In genomic region chr2:464562-465309, GRCh38 we compare ENCODE assay signal across 20 cellular contexts.
DNase-seq lines count a peak whose midpoint lies in the region; ATAC-seq and TF ChIP-seq lines count a peak whose summit lies in the region.
"Had no signal": no experiment of that assay in that cellular context is flagged by ENCODE, and none has a peak within 500 bp of the region (broad histone marks: within the 10 kb centered on the region; RNA-seq: fewer than 3 reads in every experiment).

No MANE protein-coding gene starts in this region.

- H3K27me3 Mint-ChIP-seq in stimulated activated memory B cell treated with anti-CD40 and anti-IgM and Interleukin-4, amounts not matched to agents 10 μg/mL and 1 μg/mL and 100 μg/mL, for 72 hours, result peaks cover 35% of the 10 kb centered on the region

- TF ChIP-seq CTCF in coronary artery (IDR thresholded peaks at IDR 0.05), result no peak

- H3K27ac ChIP-seq in coronary artery, result no peak overlapping the region
- H3K27ac ChIP-seq: epithelial cell of prostate, thyroid gland had no signal

- peak overlapping the region; percentile 33 for H3K4me3 Mint-ChIP-seq in stimulated activated memory B cell treated with anti-CD40 and anti-IgM and Interleukin-4, amounts not matched to agents 10 μg/mL and 1 μg/mL and 100 μg/mL, for 72 hours
- H3K4me3 Mint-ChIP-seq: activated CD4-positive, alpha-beta T cell treated with anti-CD3 and anti-CD28 coated beads, Interleukin-2, amount 10 ng/mL, durations not matched to agents 7 days and 5 days; stimulated activated effector memory CD8-positive, alpha-beta T cell treated with anti-CD3 and anti-CD28 coated beads, Interleukin-12 subunit alpha, Interleukin-12 subunit beta, amount 100 ng/mL, for 72 hours had no signal

- peak; percentile 49 for ATAC-seq in GM18502 (IDR thresholded peaks at IDR 0.05; ENCODE audit: poor library complexity, unreplicated experiment)
- peak; percentile 66 for ATAC-seq in GM21786 (IDR thresholded peaks at IDR 0.05; ENCODE audit: unreplicated experiment)
- peak; percentile 85 for ATAC-seq in stimulated activated memory B cell treated with anti-CD40 and anti-IgM and Interleukin-4, amounts not matched to agents 10 μg/mL and 1 μg/mL and 100 μg/mL, for 72 hours
- ATAC-seq: right cardiac atrium; stimulated activated effector memory CD8-positive, alpha-beta T cell treated with anti-CD3 and anti-CD28 coated beads, Interleukin-12 subunit alpha, Interleukin-12 subunit beta, amount 100 ng/mL, for 72 hours had no signal

- peak overlapping the region; percentile 70 for H3K27ac Mint-ChIP-seq in stimulated activated memory B cell treated with anti-CD40 and anti-IgM and Interleukin-4, amounts not matched to agents 10 μg/mL and 1 μg/mL and 100 μg/mL, for 72 hours
- H3K27ac Mint-ChIP-seq: activated CD4-positive, alpha-beta T cell treated with anti-CD3 and anti-CD28 coated beads, Interleukin-2, amount 10 ng/mL, durations not matched to agents 7 days and 5 days; stimulated activated effector memory CD8-positive, alpha-beta T cell treated with anti-CD3 and anti-CD28 coated beads, Interleukin-12 subunit alpha, Interleukin-12 subunit beta, amount 100 ng/mL, for 72 hours had no signal

- no peaks in the 10 kb centered on the region for H3K9me3 Mint-ChIP-seq in stimulated activated memory B cell treated with anti-CD40 and anti-IgM and Interleukin-4, amounts not matched to agents 10 μg/mL and 1 μg/mL and 100 μg/mL, for 72 hours
- H3K9me3 Mint-ChIP-seq: activated CD4-positive, alpha-beta T cell treated with anti-CD3 and anti-CD28 coated beads, Interleukin-2, amount 10 ng/mL, durations not matched to agents 7 days and 5 days; stimulated activated effector memory CD8-positive, alpha-beta T cell treated with anti-CD3 and anti-CD28 coated beads, Interleukin-12 subunit alpha, Interleukin-12 subunit beta, amount 100 ng/mL, for 72 hours had no signal

- H3K4me1 Mint-ChIP-seq in stimulated activated memory B cell treated with anti-CD40 and anti-IgM and Interleukin-4, amounts not matched to agents 10 μg/mL and 1 μg/mL and 100 μg/mL, for 72 hours, result peaks cover 46% of the 10 kb centered on the region

- no peak overlapping the region for H3K4me3 ChIP-seq in coronary artery
- H3K4me3 ChIP-seq: thyroid gland had no signal

- no peaks in the 10 kb centered on the region for H3K36me3 Mint-ChIP-seq in stimulated activated memory B cell treated with anti-CD40 and anti-IgM and Interleukin-4, amounts not matched to agents 10 μg/mL and 1 μg/mL and 100 μg/mL, for 72 hours
- H3K36me3 Mint-ChIP-seq: stimulated activated effector memory CD8-positive, alpha-beta T cell treated with anti-CD3 and anti-CD28 coated beads, Interleukin-12 subunit alpha, Interleukin-12 subunit beta, amount 100 ng/mL, for 72 hours had no signal

- peak; percentile 49 for DNase-seq in NAMALWA (ENCODE audit: low spot score)
- DNase-seq in SW480 (ENCODE audit: low spot score), result no peak
- DNase-seq in coronary artery (ENCODE audit: low spot score), result no peak
- no peak for DNase-seq in COLO829 (ENCODE audit: low spot score)
- DNase-seq: activated CD4-positive, alpha-beta T cell treated with anti-CD3 and anti-CD28 coated beads, Interleukin-2, amount 10 ng/mL, durations not matched to agents 7 days and 5 days; activated gamma-delta T cell treated with Interleukin-2 at 50 U/mL for 16 hours; activated T-cell treated with anti-CD3 and anti-CD28 coated beads for 4 hours; amniotic stem cell; foreskin melanocyte; NCI-H1930; NCI-H446 treated with DMSO at 0.1 percent for 48 hours; right cardiac atrium; stimulated activated CD4-positive, alpha-beta T cell treated with anti-CD3 and anti-CD28 coated beads, Interleukin-15, amount 100 ng/mL, for 24 hours; SW 1271; thyroid gland had no signal
